In genomic region chr1:29114654-29115053, GRCh38 we compare ENCODE assay signal across 8 cellular contexts. TPM values are rescaled to one million over a fixed set of nuclear protein-coding genes. Genes with fewer than 3 reads are reported as not detected.
"Had no signal": no experiment of that assay in that cellular context is flagged by ENCODE, and none has a peak within 500 bp of the region (broad histone marks: within the 10 kb centered on the region; RNA-seq: fewer than 3 reads in every experiment).

No MANE protein-coding gene starts in this region.

- ATAC-seq: GM23338 had no signal

- H3K4me3 Mint-ChIP-seq: GM23338, H9 had no signal

- DNase-seq: H9, HCEC 1CT, IMR-90 had no signal

- H2AFZ ChIP-seq: GM23338 had no signal

- H3K4me2 ChIP-seq: GM23338 had no signal

- H3K27ac Mint-ChIP-seq: GM23338, H9 had no signal

- FAIRE-seq: H1, H54, HTR-8/SVneo had no signal

- H3K4me3 ChIP-seq: GM23338 had no signal

RNA-seq across cellular contexts. Expression of gene TMEM200B, which starts 9.0 kb away (rescaled TPM):
- total RNA-seq: HT-29 had no signal
